ENCODE assay signal across 2 cellular contexts in genomic region chr11:65625628-65626342, GRCh38.
A peak's percentile ranks its signal among the peaks of the same experiment; 100 is the strongest.
TF ChIP-seq lines count a peak whose summit lies in the region.

No MANE protein-coding gene starts in this region.

TF ChIP-seq in A549, 52 proteins besides CTCF, POLR2A, EP300 and RAD21:
- TF ChIP-seq ELK1 (IDR thresholded peaks at IDR 0.05; ENCODE audit: low read depth, low read length) = no peak
- TF ChIP-seq HOXB13 (CRISPR knock-in tag; IDR thresholded peaks at IDR 0.05; ENCODE audit: low read depth) = no peak
- TF ChIP-seq KDM1A (IDR thresholded peaks at IDR 0.05; ENCODE audit: low read depth) = no peak
- TF ChIP-seq SMC3 (IDR thresholded peaks at IDR 0.05) = peak; percentile 35; the same call in 2 of the 3 replicates
- no peak for TF ChIP-seq NPAS2 (CRISPR knock-in tag; IDR thresholded peaks at IDR 0.05; ENCODE audit: borderline replicate concordance)
- TF ChIP-seq ZNF302 (CRISPR knock-in tag; IDR thresholded peaks at IDR 0.05) = no peak
- TF ChIP-seq USF2 (IDR thresholded peaks at IDR 0.05) = no peak

TF ChIP-seq in GM12891, 5 proteins besides CTCF, POLR2A, EP300 and RAD21 (continued from another document):
- no peak for TF ChIP-seq POLR2AphosphoS5 (IDR thresholded peaks at IDR 0.05; ENCODE audit: low read depth, low read length)
